ENCODE assay signal across 8 cellular contexts in the genomic region with DNA sequence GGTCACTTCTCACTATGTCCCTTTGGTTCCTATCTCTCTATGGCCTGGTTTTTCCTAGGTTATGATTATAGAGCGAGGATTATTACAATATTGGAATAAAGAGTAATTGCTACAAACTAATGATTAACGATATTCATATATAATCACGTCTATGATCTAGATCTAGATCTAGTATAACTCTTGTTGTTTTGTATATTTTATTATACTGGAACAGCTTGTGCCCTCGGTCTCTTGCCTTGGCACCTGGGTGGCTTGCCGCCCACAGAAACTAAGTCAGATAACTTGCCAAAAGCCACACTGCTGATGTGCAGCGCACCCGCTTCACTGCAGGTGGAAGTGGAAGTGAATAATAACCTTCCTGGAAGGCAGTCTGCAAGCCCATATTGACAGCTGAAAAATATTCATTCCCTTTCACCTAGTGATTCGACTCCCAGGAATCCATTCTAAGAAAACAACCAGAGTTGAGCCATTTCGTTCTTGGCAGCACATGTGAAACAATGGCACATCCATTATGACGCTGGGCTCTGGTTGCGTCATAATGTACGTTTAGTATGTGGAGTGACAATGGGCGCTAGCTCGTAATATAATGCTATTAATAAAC. TPM values are rescaled to one million over a fixed set of nuclear protein-coding genes. Genes with fewer than 3 reads are reported as not detected.
DNase-seq lines count a peak whose midpoint lies in the region; ATAC-seq, FAIRE-seq and TF ChIP-seq lines count a peak whose summit lies in the region.

No MANE protein-coding gene starts in this region.

- peaks cover 16 to 21% (median 19%) of the 10 kb centered on the region in 3 donors for H3K4me1 Mint-ChIP-seq in naive B cell

- no peaks in the 10 kb centered on the region for H3K36me3 Mint-ChIP-seq in naive B cell

- H3K4me3 ChIP-seq in AG09309 (ENCODE audit: control insufficient read depth, low read depth, low read length) (peak overlapping the region; percentile 53; the same call in 1 of the 2 replicates), HCT116 (replicated peaks in 1 of 2; ENCODE audit: low read depth in 1 of 2, low read length in 2 of 2) (peak overlapping the region in 1 of 2 experiments; percentile 64; a peak in 3 of 4 replicates), SK-N-SH (ENCODE audit: low read depth in 2 of 2, low read length in 1 of 2) (peak overlapping the region; percentile 61 to 88), endothelial cell of umbilical vein (replicated peaks in 1 of 3; ENCODE audit: insufficient read depth in 1 of 3, low read depth in 1 of 3, low read length in 3 of 3) (peak overlapping the region in 1 of 3 experiments; percentile 56)

- DNase-seq in AG09309 (ENCODE audit: low read depth) (peak; percentile 47), HCT116 (ENCODE audit: low read depth, low spot score) (no peak), SK-N-SH (peak; percentile 7), endothelial cell of umbilical vein (ENCODE audit: low read depth, low spot score) (peak; percentile 35), naive B cell (peak; percentile 27), HK-2 (ENCODE audit: unreplicated experiment) (no peak), KG1 (lab: John Stamatoyannopoulos, UW) (no peak)

- intact Hi-C loops in HCT116 (cut with micrococcal nuclease) (loop anchor here (1.0 to 2.0 kb wide), 2 partner anchors 107 to 188 kb away; no protein-coding TSS in a partner anchor), endothelial cell of umbilical vein (cut with micrococcal nuclease) (loop anchor here (1.0 to 2.0 kb wide), 3 partner anchors 12 to 106 kb away; partner anchors contain the start of gene TEX261)

- TF ChIP-seq POLR2A in HCT116 (IDR thresholded peaks at IDR 0.05; ENCODE audit: borderline replicate concordance, extremely low read depth, insufficient read depth, insufficient read length) (no peak), endothelial cell of umbilical vein (IDR thresholded peaks at IDR 0.05; ENCODE audit: low read depth, low read length) (no peak)

- H3K27ac Mint-ChIP-seq in naive B cell, result peak overlapping the region; percentile 88 to 95 (median 92)

- FAIRE-seq in endothelial cell of umbilical vein (lab: Jason Lieb, UNC), result no peak

- H3K4me1 ChIP-seq in HCT116 (ENCODE audit: control insufficient read depth in 1 of 2, insufficient read depth in 2 of 2, low read length in 2 of 2), result peaks cover 7 to 21% of the 10 kb centered on the region in 2 experiments; a peak in 3 of 4 replicates
- H3K4me1 ChIP-seq in SK-N-SH (ENCODE audit: control insufficient read depth in 1 of 2, insufficient read depth in 2 of 2, low read depth in 1 of 2, low read length in 1 of 2), result peaks cover 3 to 6% of the 10 kb centered on the region in 2 experiments; a peak in 3 of 4 replicates
- H3K4me1 ChIP-seq in endothelial cell of umbilical vein (ENCODE audit: control insufficient read depth, extremely low read depth, insufficient read depth, low read length), result peaks cover 13% of the 10 kb centered on the region

- peak overlapping the region; percentile 90 to 95 (median 92) for H3K4me3 Mint-ChIP-seq in naive B cell

- ATAC-seq in HCT116, result no peak
- peak; percentile 52 to 57 for ATAC-seq in naive B cell (ENCODE audit: low read depth in 2 of 2)
- no peak for ATAC-seq in HG03196 (IDR thresholded peaks at IDR 0.05; ENCODE audit: unreplicated experiment)

- H3K27me3 Mint-ChIP-seq in naive B cell, result peaks cover 0 to 5% (median 0%) of the 10 kb centered on the region in 3 donors

- POLR2A ChIA-PET in HCT116 (lab: Charles Lee), result no interaction called here
- POLR2A ChIA-PET in SK-N-SH (lab: Yijun Ruan, JAX), result no interaction called here
- POLR2A ChIA-PET in endothelial cell of umbilical vein (lab: Charles Lee), result no interaction called here

- CTCF ChIA-PET in HCT116 (lab: Charles Lee), result interaction anchor here (0.7 to 1.4 kb wide), 7 partner anchors 11 to 674 kb away, joined by 3 to 6 read pairs (median 4); no protein-coding TSS in a partner anchor
- CTCF ChIA-PET in SK-N-SH (lab: Yijun Ruan, JAX), result interaction anchor here (0.7 to 4.0 kb wide), 16 partner anchors 8 to 258 kb away, joined by 3 to 33 read pairs (median 4); partner anchors contain the start of gene FIGLA
- CTCF ChIA-PET in endothelial cell of umbilical vein (lab: Charles Lee), result interaction anchor here (0.8 to 3.9 kb wide), 8 partner anchors 12 to 674 kb away, joined by 3 to 49 read pairs (median 4); no protein-coding TSS in a partner anchor

- H3K4me2 ChIP-seq in HCT116 (ENCODE audit: low read length) (peak overlapping the region; percentile 97), SK-N-SH (peak overlapping the region; percentile 90), endothelial cell of umbilical vein (ENCODE audit: insufficient read depth, low read length) (peak overlapping the region; percentile 78)

- H3K9me3 ChIP-seq in HCT116 (ENCODE audit: control insufficient read depth in 1 of 2, insufficient read depth in 1 of 2, low read depth in 1 of 2, low read length in 2 of 2), result no peaks in the 10 kb centered on the region
- no peaks in the 10 kb centered on the region for H3K9me3 ChIP-seq in SK-N-SH
- H3K9me3 ChIP-seq in endothelial cell of umbilical vein (replicated peaks; ENCODE audit: control insufficient read depth, insufficient read depth, low read length), result no peaks in the 10 kb centered on the region

- BruUV-seq in HCT116 (replicated peaks; lab: Mats Ljungman, UMichigan) (no TSS peak), endothelial cell of umbilical vein (replicated peaks; lab: Mats Ljungman, UMichigan) (no TSS peak)

- no peaks in the 10 kb centered on the region for H3K79me2 ChIP-seq in HCT116 (ENCODE audit: insufficient read depth, low read length)
- no peaks in the 10 kb centered on the region for H3K79me2 ChIP-seq in SK-N-SH (ENCODE audit: insufficient read depth)
- H3K79me2 ChIP-seq in endothelial cell of umbilical vein (ENCODE audit: control insufficient read depth, insufficient read depth, low read length), result no peaks in the 10 kb centered on the region

- H3K36me3 ChIP-seq in HCT116 (ENCODE audit: control insufficient read depth in 1 of 2, insufficient read depth in 2 of 2, low read length in 2 of 2) (no peaks in the 10 kb centered on the region), SK-N-SH (replicated peaks in 1 of 2; ENCODE audit: control insufficient read depth in 1 of 2, insufficient read depth in 2 of 2, low read length in 1 of 2) (no peaks in the 10 kb centered on the region), endothelial cell of umbilical vein (ENCODE audit: control insufficient read depth in 2 of 2, extremely low read depth in 1 of 2, insufficient read depth in 2 of 2, low read length in 2 of 2) (no peaks in the 10 kb centered on the region)

- RAD21 ChIA-PET in HCT116 (lab: Charles Lee; ENCODE audit: low non-redundant PET in 1 of 2, low total read pairs in 2 of 2, uncharacterized antibody in 2 of 2, unreplicated experiment in 2 of 2), result no interaction called here

- H3K27me3 ChIP-seq in HCT116 (ENCODE audit: insufficient read depth, low read length), result no peaks in the 10 kb centered on the region
- H3K27me3 ChIP-seq in SK-N-SH (ENCODE audit: insufficient read depth), result no peaks in the 10 kb centered on the region
- peaks cover 5 to 6% of the 10 kb centered on the region in 2 experiments for H3K27me3 ChIP-seq in endothelial cell of umbilical vein (ENCODE audit: control insufficient read depth in 2 of 2, insufficient read depth in 2 of 2, low read length in 2 of 2)

- H3K27ac ChIP-seq in HCT116 (ENCODE audit: low read depth, low read length), result no peak overlapping the region
- H3K27ac ChIP-seq in SK-N-SH (ENCODE audit: low read depth in 2 of 2, low read length in 1 of 2), result peak overlapping the region in 1 of 2 experiments; percentile 87; a peak in 2 of 4 replicates
- H3K27ac ChIP-seq in endothelial cell of umbilical vein (ENCODE audit: insufficient read depth, low read depth, low read length), result peak overlapping the region; percentile 85

- TF ChIP-seq RAD21 in HCT116 (IDR thresholded peaks at IDR 0.05; ENCODE audit: low read depth) (no peak), SK-N-SH (IDR thresholded peaks at IDR 0.05; ENCODE audit: low read length) (no peak)

- H3K9me1 ChIP-seq in endothelial cell of umbilical vein (replicated peaks; ENCODE audit: control insufficient read depth, extremely low read depth, insufficient read depth, low read length), result no peaks in the 10 kb centered on the region

- H3K9me2 ChIP-seq in HCT116 (ENCODE audit: insufficient read depth) (no peaks in the 10 kb centered on the region), SK-N-SH (no peaks in the 10 kb centered on the region)

- H4K20me1 ChIP-seq in HCT116 (ENCODE audit: insufficient read depth) (no peaks in the 10 kb centered on the region), SK-N-SH (ENCODE audit: insufficient read depth) (no peaks in the 10 kb centered on the region), endothelial cell of umbilical vein (replicated peaks; ENCODE audit: control insufficient read depth, extremely low read depth, insufficient read depth, low read length) (no peaks in the 10 kb centered on the region)

- no peak overlapping the region for H2AFZ ChIP-seq in HCT116 (ENCODE audit: low read depth, low read length, poor library complexity, severe bottlenecking)
- no peak overlapping the region for H2AFZ ChIP-seq in SK-N-SH (ENCODE audit: low read depth)
- peak overlapping the region; percentile 98 for H2AFZ ChIP-seq in endothelial cell of umbilical vein (ENCODE audit: low read depth, low read length)

- H3K9me3 Mint-ChIP-seq in naive B cell, result no peaks in the 10 kb centered on the region

- no peak for TF ChIP-seq EP300 in SK-N-SH (IDR thresholded peaks at IDR 0.05; ENCODE audit: borderline replicate concordance in 1 of 2, low read depth in 1 of 2, low read length in 1 of 2)

- no peak for TF ChIP-seq CTCF in AG09309 (IDR thresholded peaks at IDR 0.05; ENCODE audit: control insufficient read depth, insufficient read depth, low read depth, low read length, missing control alignments)
- 0 out of 6 replicates have a peak, but pooled peaks of 1 of the 3 experiments have one; percentile 21 for TF ChIP-seq CTCF in HCT116 (IDR thresholded peaks at IDR 0.05 in 2 of 3, conservative IDR thresholded peaks at IDR 0.05 in 1 of 3; ENCODE audit: borderline replicate concordance in 1 of 3, insufficient read depth in 1 of 3, low read depth in 2 of 3, low read length in 2 of 3)
- no peak for TF ChIP-seq CTCF in SK-N-SH (IDR thresholded peaks at IDR 0.05)
- no peak for TF ChIP-seq CTCF in endothelial cell of umbilical vein (IDR thresholded peaks at IDR 0.05; ENCODE audit: extremely low read depth in 1 of 2, insufficient read depth in 1 of 2, low read depth in 1 of 2, low read length in 2 of 2)

- WGBS in SK-N-SH (ENCODE audit: low lambda C conversion rate), result 56% methylated on average over 14 of the region's 14 CpGs

- dilution Hi-C loops in endothelial cell of umbilical vein (cut with MboI; ENCODE audit: extremely low pct_ligation_motif_present, low sequenced_read_pairs), result no loop called here

- H3F3A ChIP-seq in SK-N-SH (replicated peaks; ENCODE audit: insufficient read depth), result no peaks in the 10 kb centered on the region

- no peak overlapping the region for H3K9ac ChIP-seq in HCT116 (ENCODE audit: low read length)
- peak overlapping the region; percentile 72; the same call in 1 of the 2 replicates for H3K9ac ChIP-seq in SK-N-SH
- peak overlapping the region; percentile 35 for H3K9ac ChIP-seq in endothelial cell of umbilical vein (replicated peaks; ENCODE audit: extremely low read depth, insufficient read depth, low read length)

RNA-seq across cellular contexts. Expression of gene ANKRD53, which starts 0.7 kb away (rescaled TPM):
- not detected for total RNA-seq in HCT116 (2021; ENCODE audit: unreplicated experiment)
- polyA plus RNA-seq in HCT116 (2012), result 0.08 and 0.14 TPM in 2 replicates
- polyA plus RNA-seq in SK-N-SH (2012; rRNA removed), result 0.29 and 0.58 TPM in 2 replicates
- polyA plus RNA-seq in SK-N-SH (2012; cell fraction: cytosol; rRNA removed), result 0.10 and 0.17 TPM in 2 replicates
- 1.7 and 2.2 TPM in 2 replicates for polyA plus RNA-seq in SK-N-SH (2012; cell fraction: nucleus; rRNA removed)
- 1.3 and 2.2 TPM in 2 replicates for total RNA-seq in endothelial cell of umbilical vein
- 1.4 and 1.7 TPM in 2 replicates for polyA plus RNA-seq in endothelial cell of umbilical vein
- 1.1 and 1.4 TPM in 2 replicates for polyA plus RNA-seq in endothelial cell of umbilical vein (2011; cell fraction: cytosol; rRNA removed)
- 2.2 and 5.0 TPM in 2 replicates for polyA plus RNA-seq in endothelial cell of umbilical vein (2011; cell fraction: nucleus; rRNA removed)
- polyA plus RNA-seq in endothelial cell of umbilical vein (2012), result 0.79 and 1.2 TPM in 2 replicates
- polyA minus RNA-seq in endothelial cell of umbilical vein, result 1.6 and 1.7 TPM in 2 replicates
- not detected for polyA minus RNA-seq in endothelial cell of umbilical vein (2011; cell fraction: cytosol; rRNA and poly(A)+ RNA removed)
- polyA minus RNA-seq in endothelial cell of umbilical vein (2011; cell fraction: nucleus; rRNA and poly(A)+ RNA removed), result 3.4 and 3.5 TPM in 2 replicates
- polyA plus RNA-seq in naive B cell (ENCODE audit: low read depth in 6 of 6), result not detected

RNA-seq across cellular contexts. Expression of gene TEX261, which starts 17.0 kb away (rescaled TPM):
- total RNA-seq in HCT116 (2021; ENCODE audit: unreplicated experiment) (37.9 TPM), endothelial cell of umbilical vein (63.3 and 71.2 TPM in 2 replicates)
- polyA plus RNA-seq in HCT116 (2012), result 20.9 and 30.0 TPM in 2 replicates
- polyA plus RNA-seq in SK-N-SH (2012; rRNA removed) (44.3 and 58.7 TPM in 2 replicates), endothelial cell of umbilical vein (98.0 and 98.1 TPM in 2 replicates), naive B cell (ENCODE audit: low read depth in 6 of 6) (10 to 100 TPM; 22.5 to 39.2 (median 31.4) TPM)
- polyA plus RNA-seq in SK-N-SH (2012; cell fraction: cytosol; rRNA removed), result 38.7 and 48.7 TPM in 2 replicates
- 50.8 and 58.9 TPM in 2 replicates for polyA plus RNA-seq in SK-N-SH (2012; cell fraction: nucleus; rRNA removed)
- 63.4 and 71.6 TPM in 2 replicates for polyA plus RNA-seq in endothelial cell of umbilical vein (2011; cell fraction: cytosol; rRNA removed)
- polyA plus RNA-seq in endothelial cell of umbilical vein (2011; cell fraction: nucleus; rRNA removed), result 43.3 and 44.2 TPM in 2 replicates
- 63.6 and 75.7 TPM in 2 replicates for polyA plus RNA-seq in endothelial cell of umbilical vein (2012)
- 128 and 133 TPM in 2 replicates for polyA minus RNA-seq in endothelial cell of umbilical vein
- polyA minus RNA-seq in endothelial cell of umbilical vein (2011; cell fraction: cytosol; rRNA and poly(A)+ RNA removed), result 20.5 TPM
- 16.8 and 34.5 TPM in 2 replicates for polyA minus RNA-seq in endothelial cell of umbilical vein (2011; cell fraction: nucleus; rRNA and poly(A)+ RNA removed)

RNA-seq across cellular contexts. Expression of gene ATP6V1B1, which starts 42.0 kb away (rescaled TPM):
- 0.74 TPM for total RNA-seq in HCT116 (2021; ENCODE audit: unreplicated experiment)
- 0.59 and 0.64 TPM in 2 replicates for polyA plus RNA-seq in HCT116 (2012)
- polyA plus RNA-seq in SK-N-SH (2012; rRNA removed), result 4.9 and 6.1 TPM in 2 replicates
- 0.31 and 1.3 TPM in 2 replicates for polyA plus RNA-seq in SK-N-SH (2012; cell fraction: cytosol; rRNA removed)
- 60.6 and 71.8 TPM in 2 replicates for polyA plus RNA-seq in SK-N-SH (2012; cell fraction: nucleus; rRNA removed)
- 0.60 and 0.77 TPM in 2 replicates for total RNA-seq in endothelial cell of umbilical vein
- polyA plus RNA-seq in endothelial cell of umbilical vein, result 0.35 TPM in 1 of 2 replicates, not detected in the other
- not detected in 2 replicates for polyA plus RNA-seq in endothelial cell of umbilical vein (2011; cell fraction: cytosol; rRNA removed)
- 3.3 and 4.6 TPM in 2 replicates for polyA plus RNA-seq in endothelial cell of umbilical vein (2011; cell fraction: nucleus; rRNA removed)
- 0.46 and 1.1 TPM in 2 replicates for polyA plus RNA-seq in endothelial cell of umbilical vein (2012)
- polyA minus RNA-seq in endothelial cell of umbilical vein, result 1.0 TPM in 1 of 2 replicates, not detected in the other
- polyA minus RNA-seq in endothelial cell of umbilical vein (2011; cell fraction: cytosol; rRNA and poly(A)+ RNA removed), result not detected
- 1.3 TPM in 1 of 2 replicates, not detected in the other for polyA minus RNA-seq in endothelial cell of umbilical vein (2011; cell fraction: nucleus; rRNA and poly(A)+ RNA removed)
- polyA plus RNA-seq in naive B cell (ENCODE audit: low read depth in 6 of 6), result not detected

Comparison
In these comparisons a context has a peak if more than half of its experiments do, and no peak if none do; other contexts are left out.
1. DNase-seq: peak in AG09309 (single experiment), SK-N-SH (single experiment), endothelial cell of umbilical vein (single experiment) and naive B cell (single experiment); none in HCT116 (single experiment), HK-2 (single experiment) and KG1 (single experiment).
2. ATAC-seq: peak in naive B cell (2 of 2); none in HCT116 (single experiment) and HG03196 (single experiment).
3. Peak in every context shown above with its lines, with median percentiles within 50 percentile points of each other: H3K4me2 ChIP-seq.